11 cellular contexts compared by ENCODE assay signal in the genomic region with DNA sequence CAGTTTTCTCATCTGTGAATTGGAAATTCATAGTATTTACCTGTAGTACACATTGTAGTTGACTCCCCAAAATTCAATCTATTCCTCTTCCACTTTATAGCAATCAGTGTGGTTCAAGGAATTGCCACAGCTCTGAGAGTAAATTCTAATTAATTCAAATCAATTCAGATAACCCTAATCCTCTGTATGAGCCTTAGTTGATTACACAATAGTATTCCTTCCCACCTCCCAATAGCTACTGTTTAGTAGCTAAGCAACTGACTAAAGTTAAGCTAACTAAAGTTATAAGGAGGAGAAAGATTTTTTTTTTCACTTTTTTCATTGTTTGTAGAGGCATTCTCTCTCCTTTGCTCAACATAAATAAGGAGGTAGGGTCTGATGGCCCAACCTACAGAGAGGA.
"Had no signal": no experiment of that assay in that cellular context is flagged by ENCODE, and none has a peak within 500 bp of the region (broad histone marks: within the 10 kb centered on the region; RNA-seq: fewer than 3 reads in every experiment).

No MANE protein-coding gene starts in this region.

- H3K27ac Mint-ChIP-seq: activated CD4-positive, alpha-beta T cell treated with anti-CD3 and anti-CD28 coated beads, Interleukin-2, amount 10 ng/mL, durations not matched to agents 24 days and 14 days; activated T-helper 1 cell treated with anti-CD3 and anti-CD28 coated beads, Interleukin-12 subunit alpha, Interleukin-12 subunit beta, Interleukin-2, Interleukin-4 antibody, amounts not matched to agents 30 ng/mL and 10 ng/mL and 1 ng/mL, durations not matched to agents 14 hours and 24 hours and 36 hours; stimulated activated naive CD8-positive, alpha-beta T cell treated with anti-CD3 and anti-CD28 coated beads, Interleukin-15, Interleukin-2, amounts not matched to agents 100 ng/mL and 50 ng/mL, for 24 hours had no signal

- H3K9me3 Mint-ChIP-seq: activated CD4-positive, alpha-beta T cell treated with anti-CD3 and anti-CD28 coated beads, Interleukin-2, amount 10 ng/mL, durations not matched to agents 24 days and 14 days; activated T-helper 1 cell treated with anti-CD3 and anti-CD28 coated beads, Interleukin-12 subunit alpha, Interleukin-12 subunit beta, Interleukin-2, Interleukin-4 antibody, amounts not matched to agents 30 ng/mL and 10 ng/mL and 1 ng/mL, durations not matched to agents 14 hours and 24 hours and 36 hours; naive B cell; stimulated activated naive CD8-positive, alpha-beta T cell treated with anti-CD3 and anti-CD28 coated beads, Interleukin-15, Interleukin-2, amounts not matched to agents 100 ng/mL and 50 ng/mL, for 24 hours had no signal

- H3K27ac ChIP-seq: spleen had no signal

- H3K27me3 Mint-ChIP-seq: activated CD4-positive, alpha-beta T cell treated with anti-CD3 and anti-CD28 coated beads, Interleukin-2, amount 10 ng/mL, durations not matched to agents 24 days and 14 days; naive B cell; stimulated activated naive CD8-positive, alpha-beta T cell treated with anti-CD3 and anti-CD28 coated beads, Interleukin-15, Interleukin-2, amounts not matched to agents 100 ng/mL and 50 ng/mL, for 24 hours had no signal

- DNase-seq: activated CD4-positive, alpha-beta T cell treated with anti-CD3 and anti-CD28 coated beads, Interleukin-2, amount 10 ng/mL, durations not matched to agents 24 days and 14 days; activated CD4-positive, CD25-positive, alpha-beta regulatory T cell; activated CD8-positive, alpha-beta memory T cell treated with anti-CD3 and anti-CD28 coated beads for 24 hours; activated naive CD4-positive, alpha-beta T cell; dorsolateral prefrontal cortex; erythroblast; naive B cell; sigmoid colon; spleen had no signal

- H3K27me3 ChIP-seq: dorsolateral prefrontal cortex, sigmoid colon, spleen had no signal

- H3K4me3 ChIP-seq: dorsolateral prefrontal cortex, sigmoid colon, spleen had no signal

- H3K9me3 ChIP-seq: sigmoid colon, spleen had no signal

- H3K36me3 ChIP-seq: sigmoid colon, spleen had no signal

- H3K4me3 Mint-ChIP-seq: activated CD4-positive, alpha-beta T cell treated with anti-CD3 and anti-CD28 coated beads, Interleukin-2, amount 10 ng/mL, durations not matched to agents 24 days and 14 days; activated T-helper 1 cell treated with anti-CD3 and anti-CD28 coated beads, Interleukin-12 subunit alpha, Interleukin-12 subunit beta, Interleukin-2, Interleukin-4 antibody, amounts not matched to agents 30 ng/mL and 10 ng/mL and 1 ng/mL, durations not matched to agents 14 hours and 24 hours and 36 hours; naive B cell; stimulated activated naive CD8-positive, alpha-beta T cell treated with anti-CD3 and anti-CD28 coated beads, Interleukin-15, Interleukin-2, amounts not matched to agents 100 ng/mL and 50 ng/mL, for 24 hours had no signal
